In genomic region chr19:43084196-43084832, GRCh38 we compare ENCODE assay signal across 1 cellular context.
TF ChIP-seq lines count a peak whose summit lies in the region.

No MANE protein-coding gene starts in this region.

TF ChIP-seq in A549, 52 proteins besides CTCF, POLR2A, EP300 and RAD21:
- TF ChIP-seq SMC3 (IDR thresholded peaks at IDR 0.05) (peak; percentile 45), E2F6 (IDR thresholded peaks at IDR 0.05; ENCODE audit: borderline replicate concordance, low read depth) (peak; percentile 42; the same call in 1 of the 2 replicates), MAX (IDR thresholded peaks at IDR 0.05) (0 out of 2 replicates have a peak, but pooled peaks have one; percentile 53)
